In the genomic region with DNA sequence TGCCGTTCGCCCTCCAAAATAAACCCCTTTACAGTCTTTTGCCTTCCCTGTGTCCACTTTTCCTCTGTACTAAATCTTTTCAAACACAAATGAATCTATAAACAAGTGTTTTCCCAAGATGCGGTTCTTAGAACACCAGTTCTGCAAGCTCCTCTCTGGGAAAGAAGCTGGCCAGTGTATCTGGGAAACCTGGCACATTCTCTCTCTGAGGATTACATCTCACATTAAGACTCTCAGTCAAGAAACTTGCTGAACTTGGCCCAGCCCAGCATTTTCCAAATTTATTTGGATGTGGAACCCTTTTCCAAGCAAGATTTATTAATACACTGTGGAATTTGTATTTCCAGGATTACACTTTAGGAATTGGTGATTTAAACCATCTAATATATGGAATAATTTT, we compare ENCODE assay signal across 1 cellular context.
TF ChIP-seq lines count a peak whose summit lies in the region.

No MANE protein-coding gene starts in this region.

TF ChIP-seq in GM12891, 5 proteins besides CTCF, POLR2A, EP300 and RAD21:
- no peak for TF ChIP-seq PAX5 (IDR thresholded peaks at IDR 0.05; ENCODE audit: insufficient read depth, low read length, severe bottlenecking)
- no peak for TF ChIP-seq TAF1 (IDR thresholded peaks at IDR 0.05; ENCODE audit: low read depth, low read length)
- no peak for TF ChIP-seq POU2F2 (IDR thresholded peaks at IDR 0.05; ENCODE audit: low read depth, low read length)
- no peak for TF ChIP-seq POLR2AphosphoS5 (IDR thresholded peaks at IDR 0.05; ENCODE audit: low read depth, low read length)
- TF ChIP-seq SPI1 (IDR thresholded peaks at IDR 0.05; ENCODE audit: low read depth, low read length): no peak
